ENCODE assay signal across 1 cellular context in the genomic region with DNA sequence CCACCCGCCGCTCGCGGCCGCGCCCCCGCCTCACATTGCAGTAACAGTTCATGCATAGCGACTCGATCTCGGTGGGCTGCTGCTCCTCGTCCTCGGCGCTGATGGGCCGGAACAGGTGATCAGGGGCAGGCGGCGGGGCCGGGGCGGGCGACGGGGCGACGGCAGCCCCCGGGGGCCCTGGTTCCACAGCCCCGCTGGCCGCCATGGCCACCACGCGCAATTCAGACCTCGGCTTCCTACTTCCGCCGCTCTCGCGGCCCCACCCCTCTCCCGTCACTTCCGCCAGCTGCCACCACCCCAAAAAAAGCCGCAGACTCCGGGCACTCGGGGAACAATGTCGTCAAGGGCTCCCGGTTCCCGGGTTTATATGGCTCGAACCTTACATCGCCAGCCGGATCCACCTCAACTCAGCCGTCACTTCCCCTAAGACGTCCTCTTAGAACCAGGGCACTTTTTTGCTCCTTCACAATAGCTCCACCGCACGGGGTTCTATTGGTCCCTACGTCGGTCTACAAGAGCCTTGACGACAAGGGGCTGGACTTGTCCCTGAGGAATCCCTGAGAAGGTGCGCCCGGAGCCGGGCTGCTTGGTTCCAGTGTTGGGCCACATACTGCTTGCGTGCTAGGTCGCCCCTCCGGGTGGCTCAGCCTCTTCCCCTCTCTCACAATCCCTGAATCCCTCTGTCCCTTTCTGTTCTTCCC.
TF ChIP-seq lines count a peak whose summit lies in the region.

A gene with protein sequence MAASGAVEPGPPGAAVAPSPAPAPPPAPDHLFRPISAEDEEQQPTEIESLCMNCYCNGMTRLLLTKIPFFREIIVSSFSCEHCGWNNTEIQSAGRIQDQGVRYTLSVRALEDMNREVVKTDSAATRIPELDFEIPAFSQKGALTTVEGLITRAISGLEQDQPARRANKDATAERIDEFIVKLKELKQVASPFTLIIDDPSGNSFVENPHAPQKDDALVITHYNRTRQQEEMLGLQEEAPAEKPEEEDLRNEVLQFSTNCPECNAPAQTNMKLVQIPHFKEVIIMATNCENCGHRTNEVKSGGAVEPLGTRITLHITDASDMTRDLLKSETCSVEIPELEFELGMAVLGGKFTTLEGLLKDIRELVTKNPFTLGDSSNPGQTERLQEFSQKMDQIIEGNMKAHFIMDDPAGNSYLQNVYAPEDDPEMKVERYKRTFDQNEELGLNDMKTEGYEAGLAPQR (minus strand): TSS at position 238 of the 701 bp plus-strand sequence. CDS start 33 bp downstream, at position 205.

TF ChIP-seq in IMR-90, 13 proteins besides CTCF, POLR2A, EP300 and RAD21:
- TF ChIP-seq MXI1 (IDR thresholded peaks at IDR 0.05; ENCODE audit: borderline replicate concordance, low read depth, low read length) (peak; percentile 91), MAZ (IDR thresholded peaks at IDR 0.05; ENCODE audit: borderline replicate concordance, low read depth, low read length) (peak; percentile 59; the same call in 1 of the 2 replicates), CHD1 (IDR thresholded peaks at IDR 0.05; ENCODE audit: low read depth, low read length) (0 out of 2 replicates have a peak, but pooled peaks have one; percentile 32), SMC3 (IDR thresholded peaks at IDR 0.05; ENCODE audit: low read depth, low read length) (no peak)
